9 cellular contexts compared by ENCODE assay signal in the genomic region with DNA sequence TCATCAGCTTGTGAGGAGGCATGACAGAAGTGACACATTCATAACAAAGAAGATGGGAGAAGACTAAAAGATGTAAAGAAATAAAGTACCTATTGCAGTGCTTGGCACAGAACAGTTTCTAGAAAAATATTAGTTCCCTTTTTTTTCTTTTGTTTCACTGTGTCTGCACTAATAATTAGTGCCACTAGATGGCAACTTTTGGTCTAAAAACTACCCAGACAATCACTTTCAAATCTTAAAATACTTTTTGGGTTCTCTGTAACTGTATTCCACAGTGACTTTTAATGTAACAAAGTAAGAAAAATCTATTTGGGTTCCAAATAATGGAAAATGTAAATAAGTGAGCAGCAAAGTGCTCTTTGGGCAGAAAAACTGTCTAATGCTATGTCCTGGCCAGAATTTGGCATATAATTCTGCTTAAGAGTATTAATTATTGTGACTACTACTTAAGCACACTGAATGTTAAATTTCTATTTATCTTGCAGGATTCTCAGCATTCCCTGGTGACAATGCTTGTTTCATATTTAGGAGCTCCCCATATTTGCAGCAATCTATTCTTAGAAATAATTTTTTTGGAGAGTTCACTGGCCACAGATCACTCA.
A peak's percentile ranks its signal among the peaks of the same experiment; 100 is the strongest.
DNase-seq lines count a peak whose midpoint lies in the region; ATAC-seq, FAIRE-seq and TF ChIP-seq lines count a peak whose summit lies in the region.
"Had no signal": no experiment of that assay in that cellular context is flagged by ENCODE, and none has a peak within 500 bp of the region (broad histone marks: within the 10 kb centered on the region; RNA-seq: fewer than 3 reads in every experiment).

No MANE protein-coding gene starts in this region.

- H3K27ac ChIP-seq in C4-2B, result no peak overlapping the region

- no peaks in the 10 kb centered on the region for H3K27me3 Mint-ChIP-seq in stimulated activated memory B cell treated with anti-CD40 and anti-IgM and Interleukin-4, amounts not matched to agents 10 μg/mL and 1 μg/mL and 100 μg/mL, for 72 hours

- H3K4me3 Mint-ChIP-seq in stimulated activated memory B cell treated with anti-CD40 and anti-IgM and Interleukin-4, amounts not matched to agents 10 μg/mL and 1 μg/mL and 100 μg/mL, for 72 hours, result no peak overlapping the region
- H3K4me3 Mint-ChIP-seq: IgD-negative memory B cell had no signal

- intact Hi-C loops in posterior vena cava (cut with DNase I), result loop anchor here in 1 of 2 donors (10.0 kb wide), 1 partner anchor 326 kb away; no protein-coding TSS in a partner anchor

- peaks cover 6% of the 10 kb centered on the region for H3K4me1 Mint-ChIP-seq in stimulated activated memory B cell treated with anti-CD40 and anti-IgM and Interleukin-4, amounts not matched to agents 10 μg/mL and 1 μg/mL and 100 μg/mL, for 72 hours

- peak; percentile 89 for FAIRE-seq in TTC549 (lab: Jason Lieb, UNC)

- no peaks in the 10 kb centered on the region for H3K36me3 Mint-ChIP-seq in stimulated activated memory B cell treated with anti-CD40 and anti-IgM and Interleukin-4, amounts not matched to agents 10 μg/mL and 1 μg/mL and 100 μg/mL, for 72 hours
- H3K36me3 Mint-ChIP-seq: IgD-negative memory B cell had no signal

- TF ChIP-seq CTCF in C4-2B (conservative IDR thresholded peaks at IDR 0.05), result peak; percentile 87

- DNase-seq in HT-29 (ENCODE audit: low spot score) (peak; percentile 63), germinal center (ENCODE audit: low spot score) (peak; percentile 33), posterior vena cava (ENCODE audit: low spot score) (no peak)

- peak overlapping the region; percentile 76 for H3K27ac Mint-ChIP-seq in stimulated activated memory B cell treated with anti-CD40 and anti-IgM and Interleukin-4, amounts not matched to agents 10 μg/mL and 1 μg/mL and 100 μg/mL, for 72 hours
- H3K27ac Mint-ChIP-seq: IgD-negative memory B cell had no signal

- H3K9me3 Mint-ChIP-seq in stimulated activated memory B cell treated with anti-CD40 and anti-IgM and Interleukin-4, amounts not matched to agents 10 μg/mL and 1 μg/mL and 100 μg/mL, for 72 hours, result no peaks in the 10 kb centered on the region
- H3K9me3 Mint-ChIP-seq: IgD-negative memory B cell had no signal

- peak; percentile 68 for ATAC-seq in GM18858 (IDR thresholded peaks at IDR 0.05; ENCODE audit: unreplicated experiment)
- ATAC-seq in stimulated activated memory B cell treated with anti-CD40 and anti-IgM and Interleukin-4, amounts not matched to agents 10 μg/mL and 1 μg/mL and 100 μg/mL, for 72 hours, result peak; percentile 54
- ATAC-seq in HG03457 (IDR thresholded peaks at IDR 0.05; ENCODE audit: unreplicated experiment), result no peak
